ENCODE assay signal across 35 cellular contexts in the genomic region with DNA sequence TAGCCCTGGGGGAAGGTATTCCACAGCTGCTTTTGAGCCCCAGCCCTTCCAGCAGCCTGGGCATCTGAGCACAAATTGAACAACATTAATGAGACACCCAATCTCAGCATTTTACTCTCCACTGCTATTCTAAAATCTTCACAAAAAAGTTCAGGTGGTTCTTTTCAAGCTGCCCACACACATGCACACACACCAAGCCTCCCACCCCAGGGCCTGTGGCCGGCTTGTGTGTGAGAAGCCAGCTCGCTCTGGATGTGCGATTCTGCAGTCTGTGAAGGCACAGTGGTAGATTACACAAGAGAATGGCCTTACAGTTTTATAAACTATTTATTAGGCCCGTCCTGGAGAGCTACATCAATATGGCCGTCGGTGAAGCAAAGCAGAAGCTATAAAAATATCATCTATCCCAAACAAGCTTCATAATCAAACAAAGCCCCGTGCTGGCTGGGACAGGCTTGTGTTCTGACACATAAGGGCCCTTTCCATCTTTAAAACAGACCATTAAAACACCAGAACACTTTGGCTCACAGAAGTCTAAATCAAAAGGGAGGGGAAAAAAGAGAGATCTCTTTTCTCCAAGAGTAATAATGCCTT.
"Had no signal": no experiment of that assay in that cellular context is flagged by ENCODE, and none has a peak within 500 bp of the region (broad histone marks: within the 10 kb centered on the region; RNA-seq: fewer than 3 reads in every experiment).

No MANE protein-coding gene starts in this region.

- H3K9me3 ChIP-seq: ascending aorta, Peyer's patch, SJSA1, SK-N-SH had no signal

- H3K36me3 Mint-ChIP-seq: activated CD8-positive, alpha-beta memory T cell treated with anti-CD3 and anti-CD28 coated beads, Interleukin-2, amount 10 ng/mL, durations not matched to agents 7 days and 5 days; activated naive CD8-positive, alpha-beta T cell treated with anti-CD3 and anti-CD28 coated beads for 36 hours; IgD-negative memory B cell; WTC11 had no signal

- H3K36me3 ChIP-seq: ascending aorta, cardiac muscle cell, Peyer's patch, SJSA1 had no signal

- H3K27me3 ChIP-seq: ascending aorta, cardiac muscle cell, Peyer's patch, SJSA1 had no signal

- H3K27me3 Mint-ChIP-seq: activated CD4-positive, alpha-beta memory T cell treated with anti-CD3 and anti-CD28 coated beads, Interleukin-2, amount 10 ng/mL, durations not matched to agents 7 days and 5 days; activated CD8-positive, alpha-beta memory T cell treated with anti-CD3 and anti-CD28 coated beads, Interleukin-2, amount 10 ng/mL, durations not matched to agents 7 days and 5 days; activated naive CD8-positive, alpha-beta T cell treated with anti-CD3 and anti-CD28 coated beads for 36 hours; IgD-negative memory B cell had no signal

- H3K27ac ChIP-seq: ascending aorta, cardiac muscle cell, Peyer's patch, SJSA1 had no signal

- H3K4me1 ChIP-seq: ascending aorta, Peyer's patch, SJSA1 had no signal

- H3K4me2 ChIP-seq: SK-N-SH had no signal

- DNase-seq: activated CD4-positive, alpha-beta memory T cell treated with anti-CD3 and anti-CD28 coated beads, Interleukin-2, amount 10 ng/mL, durations not matched to agents 7 days and 5 days; activated CD4-positive, alpha-beta T cell treated with anti-CD3 and anti-CD28 coated beads for 48 hours; activated CD8-positive, alpha-beta memory T cell treated with anti-CD3 and anti-CD28 coated beads for 24 hours; activated CD8-positive, alpha-beta memory T cell treated with anti-CD3 and anti-CD28 coated beads, Interleukin-2, amount 10 ng/mL, durations not matched to agents 7 days and 5 days; activated CD8-positive, alpha-beta memory T cell treated with anti-CD3 and anti-CD28 coated beads, Interleukin-2, amount 50 U/mL, for 48 hours; activated effector memory CD4-positive, alpha-beta T cell treated with anti-CD3 and anti-CD28 coated beads, Interleukin-2, amount 50 U/mL, for 16 hours; activated naive CD4-positive, alpha-beta T cell; activated naive CD4-positive, alpha-beta T cell treated with anti-CD3 and anti-CD28 coated beads, Interleukin-2, amount 50 U/mL, for 16 hours; activated naive CD8-positive, alpha-beta T cell treated with anti-CD3 and anti-CD28 coated beads for 36 hours; activated T-cell treated with anti-CD3 and anti-CD28 coated beads, Interleukin-2, amount 50 U/mL, for 48 hours; amniotic stem cell; Karpas-422; KBM-7; NCI-H1436 treated with DMSO at 0.1 percent for 48 hours; NCI-H1694 treated with DMSO at 0.1 percent for 48 hours; NCI-H2029 treated with DMSO at 0.1 percent for 48 hours; NCI-H2107; NCI-H2171; NCI-H510A; NCI-H526; NCI-H748 treated with DMSO at 0.1 percent for 48 hours; NK-92 treated with Interleukin-12 subunit alpha and Interleukin-12 subunit beta, amount 100 ng/mL, for 24 hours; PC-3; Peyer's patch; RPMI8226; SHP77 treated with DMSO at 0.1 percent for 48 hours; SK-N-SH had no signal

- H3K27ac Mint-ChIP-seq: activated CD4-positive, alpha-beta memory T cell treated with anti-CD3 and anti-CD28 coated beads, Interleukin-2, amount 10 ng/mL, durations not matched to agents 7 days and 5 days; activated CD8-positive, alpha-beta memory T cell treated with anti-CD3 and anti-CD28 coated beads, Interleukin-2, amount 10 ng/mL, durations not matched to agents 7 days and 5 days; activated naive CD8-positive, alpha-beta T cell treated with anti-CD3 and anti-CD28 coated beads for 36 hours; IgD-negative memory B cell; T-helper 1 cell treated with Interleukin-12 subunit alpha and Interleukin-12 subunit beta and Interleukin-4 antibody, amounts not matched to agents 30 μg/mL and 1 μg/mL, for 36 hours; T-helper 2 cell treated with Interferon-gamma antibody and Interleukin-4, amounts not matched to agents 5 μg/mL and 100 μg/mL, for 36 hours; WTC11 had no signal

- H3K4me3 Mint-ChIP-seq: activated CD4-positive, alpha-beta memory T cell treated with anti-CD3 and anti-CD28 coated beads, Interleukin-2, amount 10 ng/mL, durations not matched to agents 7 days and 5 days; activated CD8-positive, alpha-beta memory T cell treated with anti-CD3 and anti-CD28 coated beads, Interleukin-2, amount 10 ng/mL, durations not matched to agents 7 days and 5 days; activated naive CD8-positive, alpha-beta T cell treated with anti-CD3 and anti-CD28 coated beads for 36 hours; IgD-negative memory B cell; T-helper 1 cell treated with Interleukin-12 subunit alpha and Interleukin-12 subunit beta and Interleukin-4 antibody, amounts not matched to agents 30 μg/mL and 1 μg/mL, for 36 hours; T-helper 2 cell treated with Interferon-gamma antibody and Interleukin-4, amounts not matched to agents 5 μg/mL and 100 μg/mL, for 36 hours; WTC11 had no signal

- H3K4me3 ChIP-seq: ascending aorta, cardiac muscle cell, Peyer's patch, SJSA1 had no signal

- ATAC-seq: activated CD4-positive, CD25-positive, alpha-beta regulatory T cell treated with anti-CD3 and anti-CD28 coated beads, Interleukin-2, amount 50 U/mL, for 24 hours; activated CD8-positive, alpha-beta memory T cell treated with anti-CD3 and anti-CD28 coated beads, Interleukin-2, amount 10 ng/mL, durations not matched to agents 7 days and 5 days; PC-3; WTC11 had no signal

- H3K9me3 Mint-ChIP-seq: activated CD4-positive, alpha-beta memory T cell treated with anti-CD3 and anti-CD28 coated beads, Interleukin-2, amount 10 ng/mL, durations not matched to agents 7 days and 5 days; activated naive CD8-positive, alpha-beta T cell treated with anti-CD3 and anti-CD28 coated beads for 36 hours; T-helper 1 cell treated with Interleukin-12 subunit alpha and Interleukin-12 subunit beta and Interleukin-4 antibody, amounts not matched to agents 30 μg/mL and 1 μg/mL, for 36 hours; T-helper 2 cell treated with Interferon-gamma antibody and Interleukin-4, amounts not matched to agents 5 μg/mL and 100 μg/mL, for 36 hours; WTC11 had no signal

- H3K9me2 ChIP-seq: SK-N-SH had no signal

- H3K4me1 Mint-ChIP-seq: activated CD4-positive, alpha-beta memory T cell treated with anti-CD3 and anti-CD28 coated beads, Interleukin-2, amount 10 ng/mL, durations not matched to agents 7 days and 5 days; activated CD8-positive, alpha-beta memory T cell treated with anti-CD3 and anti-CD28 coated beads, Interleukin-2, amount 10 ng/mL, durations not matched to agents 7 days and 5 days; activated naive CD8-positive, alpha-beta T cell treated with anti-CD3 and anti-CD28 coated beads for 36 hours; IgD-negative memory B cell; WTC11 had no signal
